37 cellular contexts compared by ENCODE assay signal in genomic region chr17:62073993-62074392, GRCh38.
"Had no signal": no experiment of that assay in that cellular context is flagged by ENCODE, and none has a peak within 500 bp of the region (broad histone marks: within the 10 kb centered on the region; RNA-seq: fewer than 3 reads in every experiment).

No MANE protein-coding gene starts in this region.

- H3K36me3 ChIP-seq: MG63 had no signal

- DNase-seq: Karpas-422, Kasumi-1, MG63, MM.1S, MV-4-11, NCI-H1048, NCI-H1092, NCI-H1092 treated with DMSO at 0.1 percent for 48 hours, NCI-H1105, NCI-H1105 treated with DMSO at 0.1 percent for 48 hours, NCI-H1417, NCI-H1417 treated with DMSO at 0.1 percent for 48 hours, NCI-H1436, NCI-H1436 treated with DMSO at 0.1 percent for 48 hours, NCI-H146, NCI-H1694, NCI-H1694 treated with DMSO at 0.1 percent for 48 hours, NCI-H187, NCI-H187 treated with DMSO at 0.1 percent for 48 hours, NCI-H1930, NCI-H2029, NCI-H2029 treated with DMSO at 0.1 percent for 48 hours, NCI-H2081, NCI-H2081 treated with DMSO at 0.1 percent for 48 hours, NCI-H2107, NCI-H2171, NCI-H2171 treated with DMSO at 0.1 percent for 48 hours, NCI-H2227 treated with DMSO at 0.1 percent for 48 hours, NCI-H226, NCI-H345, NCI-H446, NCI-H446 treated with DMSO at 0.1 percent for 48 hours, NCI-H510A, NCI-H510A treated with DMSO at 0.1 percent for 48 hours, NCI-H524, NCI-H524 treated with DMSO at 0.1 percent for 48 hours, NCI-H526 had no signal

- H3K4me3 ChIP-seq: MG63 had no signal

- H3K9me3 ChIP-seq: MG63 had no signal
